In genomic region chr18:6482198-6482977, GRCh38 we compare ENCODE assay signal across 9 cellular contexts.
A peak's percentile ranks its signal among the peaks of the same experiment; 100 is the strongest.
DNase-seq lines count a peak whose midpoint lies in the region; ATAC-seq and TF ChIP-seq lines count a peak whose summit lies in the region.
"Had no signal": no experiment of that assay in that cellular context is flagged by ENCODE, and none has a peak within 500 bp of the region (broad histone marks: within the 10 kb centered on the region; RNA-seq: fewer than 3 reads in every experiment).

No MANE protein-coding gene starts in this region.

- peak; percentile 41 for TF ChIP-seq CTCF in glutamatergic neuron (IDR thresholded peaks at IDR 0.05; ENCODE audit: partially characterized antibody, unreplicated experiment)

- no peaks in the 10 kb centered on the region for H3K36me3 Mint-ChIP-seq in glutamatergic neuron (ENCODE audit: unreplicated experiment)

- peak; percentile 30 for DNase-seq in NCI-H2029 (lab: John Stamatoyannopoulos, UW)
- DNase-seq in NCI-H2029 treated with DMSO at 0.1 percent for 48 hours (lab: John Stamatoyannopoulos, UW) = no peak
- peak; percentile 23 for DNase-seq in SK-MEL-5 (ENCODE audit: low read depth, low spot score)
- DNase-seq in glutamatergic neuron = peak; percentile 79
- peak; percentile 94 for DNase-seq in posterior vena cava (ENCODE audit: low spot score)
- DNase-seq: activated T-cell treated with anti-CD3 and anti-CD28 coated beads, Interleukin-2, amount 50 U/mL, for 4 hours had no signal

- no peaks in the 10 kb centered on the region for H3K4me1 Mint-ChIP-seq in glutamatergic neuron (ENCODE audit: low read depth, unreplicated experiment)

- peak; percentile 72 for ATAC-seq in HG03039 (IDR thresholded peaks at IDR 0.05; ENCODE audit: unreplicated experiment)
- ATAC-seq in GM21723 (IDR thresholded peaks at IDR 0.05; ENCODE audit: unreplicated experiment) = no peak
- ATAC-seq in GM18511 (IDR thresholded peaks at IDR 0.05; ENCODE audit: unreplicated experiment) = no peak

- no peak overlapping the region for H3K4me3 Mint-ChIP-seq in glutamatergic neuron (ENCODE audit: unreplicated experiment)
- H3K4me3 Mint-ChIP-seq: activated T-cell treated with anti-CD3 and anti-CD28 coated beads, Interleukin-2, amount 50 U/mL, for 4 hours had no signal

- H3K27ac Mint-ChIP-seq in glutamatergic neuron (ENCODE audit: unreplicated experiment) = no peak overlapping the region

- in situ Hi-C loops in SK-MEL-5 (cut with HindIII; ENCODE audit: low pct_unique_long_range_greater_than_20kb, low sequenced_read_pairs) = no loop called here

- H3K27me3 Mint-ChIP-seq in glutamatergic neuron (ENCODE audit: unreplicated experiment) = no peaks in the 10 kb centered on the region

- no peaks in the 10 kb centered on the region for H3K9me3 Mint-ChIP-seq in glutamatergic neuron (ENCODE audit: unreplicated experiment)
- H3K9me3 Mint-ChIP-seq: activated T-cell treated with anti-CD3 and anti-CD28 coated beads, Interleukin-2, amount 50 U/mL, for 4 hours had no signal

- intact Hi-C loops in posterior vena cava (cut with DNase I) = loop anchor here in 1 of 2 donors (5.0 kb wide), 1 partner anchor 605 kb away; no protein-coding TSS in a partner anchor
